14 cellular contexts compared by ENCODE assay signal in genomic region chr17:81082177-81083073, GRCh38. TPM values are rescaled to one million over a fixed set of nuclear protein-coding genes. Genes with fewer than 3 reads are reported as not detected.
DNase-seq lines count a peak whose midpoint lies in the region; ATAC-seq and TF ChIP-seq lines count a peak whose summit lies in the region.
"Had no signal": no experiment of that assay in that cellular context is flagged by ENCODE, and none has a peak within 500 bp of the region (broad histone marks: within the 10 kb centered on the region; RNA-seq: fewer than 3 reads in every experiment).

No MANE protein-coding gene starts in this region.

- H3K4me3 ChIP-seq in hepatocyte (no peak overlapping the region), vagina (no peak overlapping the region), ascending aorta (no peak overlapping the region)
- H3K4me3 ChIP-seq: SK-N-MC, thoracic aorta had no signal

- peaks cover 12% of the 10 kb centered on the region for H3K4me1 Mint-ChIP-seq in progenitor cell of endocrine pancreas (ENCODE audit: low read depth)
- no peaks in the 10 kb centered on the region for H3K4me1 Mint-ChIP-seq in chondrocyte (ENCODE audit: low read depth)

- ATAC-seq in Right ventricle myocardium inferior (peak; percentile 76), GM18498 (IDR thresholded peaks at IDR 0.05; ENCODE audit: unreplicated experiment) (no peak)

- no peaks in the 10 kb centered on the region for H3K79me2 ChIP-seq in hepatocyte

- TF ChIP-seq POLR2A in vagina (IDR thresholded peaks at IDR 0.05), result no peak

- H4K20me1 ChIP-seq in hepatocyte (ENCODE audit: insufficient read depth, poor library complexity, severe bottlenecking), result no peaks in the 10 kb centered on the region

- no peak for TF ChIP-seq CTCF in hepatocyte (IDR thresholded peaks at IDR 0.05; ENCODE audit: poor library complexity)
- TF ChIP-seq CTCF in progenitor cell of endocrine pancreas (IDR thresholded peaks at IDR 0.05; ENCODE audit: unreplicated experiment), result no peak
- TF ChIP-seq CTCF in vagina (IDR thresholded peaks at IDR 0.05), result no peak
- no peak for TF ChIP-seq CTCF in ascending aorta (IDR thresholded peaks at IDR 0.05)
- TF ChIP-seq CTCF in chondrocyte (IDR thresholded peaks at IDR 0.05), result no peak

- H3K4me3 Mint-ChIP-seq in progenitor cell of endocrine pancreas (ENCODE audit: low read depth) (no peak overlapping the region), chondrocyte (ENCODE audit: unreplicated experiment) (no peak overlapping the region)

- H3K36me3 ChIP-seq in hepatocyte (replicated peaks; ENCODE audit: insufficient read depth, low read depth) (no peaks in the 10 kb centered on the region), vagina (peaks cover 0 to 18% of the 10 kb centered on the region in 2 donors), ascending aorta (no peaks in the 10 kb centered on the region)

- DNase-seq in Right ventricle myocardium inferior (ENCODE audit: missing footprints) (no peak), cardiac septum (ENCODE audit: low spot score) (no peak), hepatocyte (ENCODE audit: low spot score) (no peak), progenitor cell of endocrine pancreas (ENCODE audit: low spot score, unreplicated experiment) (no peak), vagina (ENCODE audit: extremely low spot score in 2 of 2) (no peak), ascending aorta (ENCODE audit: low spot score in 2 of 2) (no peak), chondrocyte (ENCODE audit: low spot score) (no peak)
- DNase-seq: activated CD4-positive, CD25-positive, alpha-beta regulatory T cell; effector memory CD4-positive, alpha-beta T cell; GF-D8; mesenchymal stem cell had no signal

- 96% methylated on average over 33 of the region's 33 CpGs for WGBS in hepatocyte (ENCODE audit: low lambda C conversion rate, missing lambda C conversion rate)

- H3K27me3 ChIP-seq in hepatocyte (no peaks in the 10 kb centered on the region), vagina (no peaks in the 10 kb centered on the region), ascending aorta (no peaks in the 10 kb centered on the region)

- H3K9me3 Mint-ChIP-seq in progenitor cell of endocrine pancreas (ENCODE audit: low read depth), result no peaks in the 10 kb centered on the region
- no peaks in the 10 kb centered on the region for H3K9me3 Mint-ChIP-seq in chondrocyte (ENCODE audit: low read depth)

- H3K27me3 Mint-ChIP-seq in progenitor cell of endocrine pancreas (no peaks in the 10 kb centered on the region), chondrocyte (ENCODE audit: low read depth) (no peaks in the 10 kb centered on the region)

- H3K4me1 ChIP-seq in hepatocyte (ENCODE audit: insufficient read depth) (peaks cover 6% of the 10 kb centered on the region), vagina (peaks cover 44% of the 10 kb centered on the region), ascending aorta (no peaks in the 10 kb centered on the region)

- no peak overlapping the region for H2AFZ ChIP-seq in hepatocyte

- no peak overlapping the region for H3K4me2 ChIP-seq in hepatocyte

- H3K9me3 ChIP-seq in hepatocyte (ENCODE audit: low read depth) (no peaks in the 10 kb centered on the region), vagina (no peaks in the 10 kb centered on the region), ascending aorta (no peaks in the 10 kb centered on the region)
- H3K9me3 ChIP-seq: thoracic aorta had no signal

- H3K36me3 Mint-ChIP-seq in progenitor cell of endocrine pancreas (ENCODE audit: insufficient read depth) (peaks cover 2% of the 10 kb centered on the region), chondrocyte (ENCODE audit: low read depth) (peaks cover 6% of the 10 kb centered on the region)

- H3K27ac ChIP-seq in hepatocyte, result peak overlapping the region; percentile 69
- H3K27ac ChIP-seq in vagina, result peak overlapping the region; percentile 69
- no peak overlapping the region for H3K27ac ChIP-seq in ascending aorta
- H3K27ac ChIP-seq: SK-N-MC, thoracic aorta had no signal

- H3K27ac Mint-ChIP-seq in progenitor cell of endocrine pancreas (peak overlapping the region; percentile 94), chondrocyte (ENCODE audit: unreplicated experiment) (no peak overlapping the region)

- H3K9me2 ChIP-seq in hepatocyte (replicated peaks; ENCODE audit: insufficient read depth), result no peaks in the 10 kb centered on the region

- intact Hi-C loops in Right ventricle myocardium inferior (cut with DNase I) (loop anchor here (2.0 kb wide), 1 partner anchor 48 kb away; the partner anchor contains the start of gene BAIAP2), cardiac septum (cut with DNase I) (no loop called here), vagina (cut with DNase I) (no loop called here), ascending aorta (cut with DNase I) (no loop called here)

RNA-seq across cellular contexts. Expression of gene BAIAP2, which starts 47.5 kb away (rescaled TPM):
- total RNA-seq in Right ventricle myocardium inferior, result 32.1 TPM
- 9.8 TPM for total RNA-seq in cardiac septum
- 15.8 and 27.1 TPM in 2 replicates for total RNA-seq in hepatocyte
- polyA plus RNA-seq in hepatocyte, result 49.7 and 60.0 TPM in 2 replicates
- 37.6 and 40.4 TPM in 2 replicates for total RNA-seq in progenitor cell of endocrine pancreas
- total RNA-seq in vagina, result 113 TPM
- total RNA-seq in ascending aorta, result 14.4 TPM
- 28.9 to 43.6 TPM (median 29.5 TPM) in 3 replicates for total RNA-seq in chondrocyte

Comparison
In these comparisons a context has a peak if more than half of its experiments do, and no peak if none do; other contexts are left out.
1. H3K27ac ChIP-seq: peak in hepatocyte (single experiment) and vagina (single experiment); none in ascending aorta (0 of 2).